ENCODE assay signal across 10 cellular contexts in the genomic region with DNA sequence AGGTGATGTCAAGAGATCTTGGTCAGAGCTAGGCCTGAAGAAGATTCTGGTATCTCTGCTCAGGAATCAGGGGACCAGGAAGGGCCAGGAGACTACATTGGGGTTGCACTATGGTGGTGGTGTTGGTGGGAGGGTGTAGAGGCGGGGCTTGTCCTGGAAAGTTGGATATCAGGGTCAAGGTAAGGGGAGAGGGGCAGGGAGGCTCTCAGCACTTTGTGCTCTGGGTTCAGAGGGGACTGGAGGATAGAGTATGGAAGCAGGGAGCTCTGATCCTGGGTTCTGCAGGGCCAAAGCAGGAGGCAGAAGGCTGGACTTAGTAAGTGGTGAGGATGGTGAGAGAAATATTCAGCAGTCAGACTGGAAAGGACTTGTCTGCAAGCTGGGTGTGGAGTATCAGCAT. TPM values are rescaled to one million over a fixed set of nuclear protein-coding genes. Genes with fewer than 3 reads are reported as not detected.
A peak's percentile ranks its signal among the peaks of the same experiment; 100 is the strongest.
DNase-seq lines count a peak whose midpoint lies in the region; ATAC-seq, FAIRE-seq and TF ChIP-seq lines count a peak whose summit lies in the region.
"Had no signal": no experiment of that assay in that cellular context is flagged by ENCODE, and none has a peak within 500 bp of the region (broad histone marks: within the 10 kb centered on the region; RNA-seq: fewer than 3 reads in every experiment).

No MANE protein-coding gene starts in this region.

- peaks cover 28 to 34% of the 10 kb centered on the region in 2 donors for H3K36me3 Mint-ChIP-seq in CD14-positive monocyte
- H3K36me3 Mint-ChIP-seq in endothelial cell (ENCODE audit: low read depth, unreplicated experiment) = peaks cover 20% of the 10 kb centered on the region

- H3K27ac ChIP-seq in OCI-LY3 (ENCODE audit: low read length) (no peak overlapping the region), pancreas (peak overlapping the region; percentile 58 to 85 (median 81))

- peaks cover 10% of the 10 kb centered on the region; the same call in 1 of the 2 replicates for H3K79me2 ChIP-seq in OCI-LY3 (ENCODE audit: low read length)

- H3K9me3 Mint-ChIP-seq in CD14-positive monocyte (peaks cover 0 to 19% (median 5%) of the 10 kb centered on the region in 7 donors), endothelial cell (ENCODE audit: unreplicated experiment) (no peaks in the 10 kb centered on the region)

- H3K9ac ChIP-seq in OCI-LY3 (ENCODE audit: low read length) = peak overlapping the region; percentile 45; the same call in 1 of the 2 replicates

- H3K4me3 ChIP-seq in OCI-LY3 (ENCODE audit: low read length) = peak overlapping the region; percentile 72
- peak overlapping the region in 2 of 4 donors; percentile 32 to 36 for H3K4me3 ChIP-seq in pancreas

- H3K4me1 ChIP-seq in OCI-LY3 (ENCODE audit: low read length) (peaks cover 52% of the 10 kb centered on the region), pancreas (peaks cover 0 to 25% (median 9%) of the 10 kb centered on the region in 3 donors)

- H2AFZ ChIP-seq in OCI-LY3 (ENCODE audit: low read depth, low read length) = no peak overlapping the region

- intact Hi-C loops in CD14-positive monocyte (cut with micrococcal nuclease) (no loop called here), pancreas (cut with DNase I) (no loop called here)

- H3K27ac Mint-ChIP-seq in CD14-positive monocyte (peak overlapping the region in 5 of 7 donors; percentile 70 to 90 (median 82)), endothelial cell (ENCODE audit: unreplicated experiment) (peak overlapping the region; percentile 80)

- H3K36me3 ChIP-seq in OCI-LY3 (replicated peaks; ENCODE audit: low read depth, low read length) (peaks cover 17% of the 10 kb centered on the region), pancreas (no peaks in the 10 kb centered on the region)

- FAIRE-seq in pancreas (lab: Jason Lieb, UNC) = no peak
- FAIRE-seq: GM12892, islet of Langerhans had no signal

- ATAC-seq in pancreas = no peak
- no peak for ATAC-seq in GM18517 (IDR thresholded peaks at IDR 0.05; ENCODE audit: unreplicated experiment)
- ATAC-seq in HG03196 (IDR thresholded peaks at IDR 0.05; ENCODE audit: unreplicated experiment) = no peak

- peaks cover 51% of the 10 kb centered on the region for H3K4me1 Mint-ChIP-seq in CD14-positive monocyte
- H3K4me1 Mint-ChIP-seq in endothelial cell (ENCODE audit: unreplicated experiment) = peaks cover 24% of the 10 kb centered on the region

- H3K4me2 ChIP-seq in OCI-LY3 (ENCODE audit: low read length) = peak overlapping the region; percentile 67

- H3K4me3 Mint-ChIP-seq in CD14-positive monocyte (peak overlapping the region; percentile 80 to 93), endothelial cell (ENCODE audit: unreplicated experiment) (peak overlapping the region; percentile 88)

- H3K9me3 ChIP-seq in OCI-LY3 (ENCODE audit: insufficient read depth, low read length) (no peaks in the 10 kb centered on the region), pancreas (no peaks in the 10 kb centered on the region)

- H4K20me1 ChIP-seq in OCI-LY3 (ENCODE audit: insufficient read depth, low read length) = no peaks in the 10 kb centered on the region

- TF ChIP-seq CTCF in CD14-positive monocyte (IDR thresholded peaks at IDR 0.05) = no peak
- no peak for TF ChIP-seq CTCF in OCI-LY3 (IDR thresholded peaks at IDR 0.05; ENCODE audit: low read depth, low read length)
- no peak for TF ChIP-seq CTCF in endothelial cell (IDR thresholded peaks at IDR 0.05; ENCODE audit: unreplicated experiment)
- no peak for TF ChIP-seq CTCF in pancreas (IDR thresholded peaks at IDR 0.05)

- WGBS in pancreas, 2 donors = 62 to 70% methylated on average over 1 of the region's 1 CpG

- DNase-seq in CD14-positive monocyte (ENCODE audit: low spot score) = no peak
- no peak for DNase-seq in endothelial cell (ENCODE audit: low spot score)
- no peak for DNase-seq in pancreas
- DNase-seq in AML-193 (lab: John Stamatoyannopoulos, UW) = no peak
- DNase-seq in NCI-H1436 (lab: John Stamatoyannopoulos, UW) = no peak

- H3K27me3 ChIP-seq in OCI-LY3 (ENCODE audit: low read depth, low read length) (no peaks in the 10 kb centered on the region), pancreas (no peaks in the 10 kb centered on the region)

- peaks cover 58 to 90% (median 72%) of the 10 kb centered on the region in 3 donors for H3K27me3 Mint-ChIP-seq in CD14-positive monocyte (ENCODE audit: low read depth in 3 of 3)
- H3K27me3 Mint-ChIP-seq in endothelial cell (ENCODE audit: unreplicated experiment) = peaks cover 51% of the 10 kb centered on the region

RNA-seq across cellular contexts. Expression of gene NOL3, which starts 3.0 kb away (rescaled TPM):
- polyA plus RNA-seq in CD14-positive monocyte = 1 to 10 TPM; 2.7 to 3.8 TPM
- total RNA-seq in endothelial cell (ENCODE audit: unreplicated experiment) = 2.6 TPM
- total RNA-seq in pancreas = 10 to 100 TPM; 15.2 to 31.2 (median 19.8) TPM
- 100 to 1,000 TPM in 1 of 2 donors, 10 to 100 TPM in 1; 84.5 to 119 TPM for polyA plus RNA-seq in pancreas

RNA-seq across cellular contexts. Expression of gene HSF4, which starts 8.8 kb away (rescaled TPM):
- polyA plus RNA-seq in CD14-positive monocyte (not detected), pancreas (100 to 1,000 TPM; 310 to 330 TPM)
- total RNA-seq in endothelial cell (ENCODE audit: unreplicated experiment) (5.7 TPM), pancreas (10 to 100 TPM; 34.9 to 70.0 (median 49.1) TPM)

RNA-seq across cellular contexts. Expression of gene MATCAP1, which starts 10.4 kb away (rescaled TPM):
- under 1 TPM; 0.58 to 0.99 TPM for polyA plus RNA-seq in CD14-positive monocyte
- total RNA-seq in endothelial cell (ENCODE audit: unreplicated experiment) = 88.8 TPM
- 10 to 100 TPM in 3 of 6 donors, 1 to 10 TPM in 3; 4.8 to 22.3 (median 10.4) TPM for total RNA-seq in pancreas
- polyA plus RNA-seq in pancreas = 10 to 100 TPM; 51.2 to 55.6 TPM

RNA-seq across cellular contexts. Expression of gene FBXL8, which starts 13.6 kb away (rescaled TPM):
- polyA plus RNA-seq in CD14-positive monocyte (1 to 10 TPM; 3.2 to 5.2 TPM), pancreas (10 to 100 TPM; 41.6 to 86.2 TPM)
- total RNA-seq in endothelial cell (ENCODE audit: unreplicated experiment) (3.8 TPM), pancreas (10 to 100 TPM; 12.9 to 31.7 (median 24.2) TPM)

RNA-seq across cellular contexts. Expression of gene TRADD, which starts 13.6 kb away (rescaled TPM):
- polyA plus RNA-seq in CD14-positive monocyte (10 to 100 TPM; 35.8 to 46.2 TPM), pancreas (10 to 100 TPM; 21.3 to 33.3 TPM)
- total RNA-seq in endothelial cell (ENCODE audit: unreplicated experiment) (3.7 TPM), pancreas (10 to 100 TPM in 4 of 6 donors, 1 to 10 TPM in 2; 9.4 to 17.4 (median 11.5) TPM)
